Comparison of ENCODE assay signal across 8 cellular contexts in genomic region chr5:7815757-7816534, GRCh38. TPM values are rescaled to one million over a fixed set of nuclear protein-coding genes. Genes with fewer than 3 reads are reported as not detected.
DNase-seq lines count a peak whose midpoint lies in the region; ATAC-seq and TF ChIP-seq lines count a peak whose summit lies in the region.

No MANE protein-coding gene starts in this region.

- peak in 55 of 56 donors; percentile 52 to 84 (median 76) for TF ChIP-seq CTCF in dorsolateral prefrontal cortex (IDR thresholded peaks at IDR 0.05 in 54 of 56, conservative IDR thresholded peaks at IDR 0.05 in 2 of 56; ENCODE audit: low read depth in 1 of 56, partially characterized antibody in 56 of 56)
- peak; percentile 89 for TF ChIP-seq CTCF in lower lobe of right lung (IDR thresholded peaks at IDR 0.05)

- CTCF ChIA-PET in activated CD4-positive, alpha-beta T cell treated with anti-CD3 and anti-CD28 coated beads, Interleukin-2, amount 10 ng/mL, durations not matched to agents 7 days and 5 days (lab: Charles Lee) = interaction anchor here (0.8 to 1.5 kb wide), 3 partner anchors 22 to 34 kb away, joined by 3 read pairs; no protein-coding TSS in a partner anchor

- no peaks in the 10 kb centered on the region for H3K9me3 ChIP-seq in lower lobe of right lung

- no peaks in the 10 kb centered on the region for H3K36me3 ChIP-seq in lower lobe of right lung

- H3K27me3 ChIP-seq in dorsolateral prefrontal cortex = no peaks in the 10 kb centered on the region
- H3K27me3 ChIP-seq in lower lobe of right lung (ENCODE audit: low read depth) = no peaks in the 10 kb centered on the region

- peaks cover 13% of the 10 kb centered on the region for H3K27me3 Mint-ChIP-seq in activated CD4-positive, alpha-beta T cell treated with anti-CD3 and anti-CD28 coated beads, Interleukin-2, amount 10 ng/mL, durations not matched to agents 7 days and 5 days

- POLR2A ChIA-PET in activated CD4-positive, alpha-beta T cell treated with anti-CD3 and anti-CD28 coated beads, Interleukin-2, amount 10 ng/mL, durations not matched to agents 7 days and 5 days (lab: Charles Lee) = no interaction called here

- no peaks in the 10 kb centered on the region for H3K4me1 Mint-ChIP-seq in activated CD4-positive, alpha-beta T cell treated with anti-CD3 and anti-CD28 coated beads, Interleukin-2, amount 10 ng/mL, durations not matched to agents 7 days and 5 days

- no peaks in the 10 kb centered on the region for H3K9me3 Mint-ChIP-seq in activated CD4-positive, alpha-beta T cell treated with anti-CD3 and anti-CD28 coated beads, Interleukin-2, amount 10 ng/mL, durations not matched to agents 7 days and 5 days

- no peaks in the 10 kb centered on the region for H3K36me3 Mint-ChIP-seq in activated CD4-positive, alpha-beta T cell treated with anti-CD3 and anti-CD28 coated beads, Interleukin-2, amount 10 ng/mL, durations not matched to agents 7 days and 5 days (ENCODE audit: low read depth)

- in situ Hi-C loops in ACHN (cut with HindIII; ENCODE audit: low pct_ligation_motif_present, low pct_unique_long_range_greater_than_20kb, low sequenced_read_pairs) = no loop called here

- H3K4me3 Mint-ChIP-seq in activated CD4-positive, alpha-beta T cell treated with anti-CD3 and anti-CD28 coated beads, Interleukin-2, amount 10 ng/mL, durations not matched to agents 7 days and 5 days = no peak overlapping the region

- ATAC-seq in GM18519 (IDR thresholded peaks at IDR 0.05; ENCODE audit: low FRiP score, unreplicated experiment) (peak; percentile 62), HG03045 (IDR thresholded peaks at IDR 0.05; ENCODE audit: unreplicated experiment) (peak; percentile 93), lower lobe of right lung (peak; percentile 93 to 95)

- DNase-seq in ACHN = peak; percentile 77
- DNase-seq in NCI-H226 = peak; percentile 55
- peak; percentile 67 for DNase-seq in activated CD4-positive, alpha-beta T cell treated with anti-CD3 and anti-CD28 coated beads, Interleukin-2, amount 10 ng/mL, durations not matched to agents 7 days and 5 days
- peak; percentile 28 to 85 (median 76) for DNase-seq in dorsolateral prefrontal cortex
- DNase-seq in lower lobe of right lung = peak; percentile 86
- DNase-seq in stimulated activated CD8-positive, alpha-beta memory T cell treated with anti-CD3 and anti-CD28 coated beads, Interleukin-12 subunit alpha, Interleukin-12 subunit beta, amount 100 ng/mL, for 4 hours (ENCODE audit: low read depth) = peak; percentile 7

- H3K4me1 ChIP-seq in lower lobe of right lung = peaks cover 6% of the 10 kb centered on the region

- H3K27ac ChIP-seq in dorsolateral prefrontal cortex (peak overlapping the region in 41 of 59 donors; percentile 5 to 81 (median 55)), lower lobe of right lung (no peak overlapping the region)

- intact Hi-C loops in dorsolateral prefrontal cortex (cut with DNase I) = no loop called here
- intact Hi-C loops in lower lobe of right lung (cut with DNase I) = no loop called here

- no peak overlapping the region for H3K27ac Mint-ChIP-seq in activated CD4-positive, alpha-beta T cell treated with anti-CD3 and anti-CD28 coated beads, Interleukin-2, amount 10 ng/mL, durations not matched to agents 7 days and 5 days

- no peak overlapping the region for H3K4me3 ChIP-seq in dorsolateral prefrontal cortex
- H3K4me3 ChIP-seq in lower lobe of right lung = no peak overlapping the region

RNA-seq across cellular contexts. Expression of gene CFAP90, which starts 35.0 kb away (rescaled TPM):
- not detected for total RNA-seq in activated CD4-positive, alpha-beta T cell treated with anti-CD3 and anti-CD28 coated beads, Interleukin-2, amount 10 ng/mL, durations not matched to agents 7 days and 5 days
- total RNA-seq in dorsolateral prefrontal cortex (10 to 100 TPM in 10 of 120 experiments, 1 to 10 TPM in 110; 2.5 to 20.4 (median 6.8) TPM), lower lobe of right lung (10.7 TPM)

RNA-seq across cellular contexts. Expression of gene FASTKD3, which starts 52.9 kb away (rescaled TPM):
- 10 to 100 TPM; 11.4 to 14.7 TPM for total RNA-seq in activated CD4-positive, alpha-beta T cell treated with anti-CD3 and anti-CD28 coated beads, Interleukin-2, amount 10 ng/mL, durations not matched to agents 7 days and 5 days
- total RNA-seq in dorsolateral prefrontal cortex (10 to 100 TPM in 65 of 120 experiments, 1 to 10 TPM in 55; 4.4 to 16.7 (median 10.2) TPM), lower lobe of right lung (9.4 TPM)

RNA-seq across cellular contexts. Expression of gene MTRR, which starts 53.0 kb away (rescaled TPM):
- 10 to 100 TPM; 53.5 to 56.5 TPM for total RNA-seq in activated CD4-positive, alpha-beta T cell treated with anti-CD3 and anti-CD28 coated beads, Interleukin-2, amount 10 ng/mL, durations not matched to agents 7 days and 5 days
- total RNA-seq in dorsolateral prefrontal cortex (100 to 1,000 TPM in 1 of 120 experiments, 10 to 100 TPM in 119; 42.8 to 132 (median 64.0) TPM), lower lobe of right lung (92.9 TPM)

Comparison
In these comparisons a context has a peak if more than half of its experiments do, and no peak if none do; other contexts are left out.
1. DNase-seq: peak in every context shown above with its lines; median percentile 86 in lower lobe of right lung; 77 in ACHN; 76 in dorsolateral prefrontal cortex; 67 in activated CD4-positive, alpha-beta T cell treated with anti-CD3 and anti-CD28 coated beads, Interleukin-2, amount 10 ng/mL, durations not matched to agents 7 days and 5 days; 55 in NCI-H226; 7 in stimulated activated CD8-positive, alpha-beta memory T cell treated with anti-CD3 and anti-CD28 coated beads, Interleukin-12 subunit alpha, Interleukin-12 subunit beta, amount 100 ng/mL, for 4 hours.